In genomic region chr7:82729172-82730030, GRCh38 we compare ENCODE assay signal across 8 cellular contexts.
DNase-seq lines count a peak whose midpoint lies in the region; ATAC-seq and TF ChIP-seq lines count a peak whose summit lies in the region.

No MANE protein-coding gene starts in this region.

- no peak overlapping the region for H4K91ac ChIP-seq in IMR-90 (ENCODE audit: insufficient read depth, low read depth, low read length)

- POLR2A ChIA-PET in IMR-90 (lab: Charles Lee; ENCODE audit: unreplicated experiment): no interaction called here

- no peak overlapping the region for H3K14ac ChIP-seq in IMR-90 (replicated peaks; ENCODE audit: low read depth, low read length)

- no peak overlapping the region for H3K27ac Mint-ChIP-seq in Calu3 (ENCODE audit: unreplicated experiment)

- H3K4me3 ChIP-seq in IMR-90 (ENCODE audit: insufficient read depth, low read depth, low read length) (no peak overlapping the region), spleen (no peak overlapping the region)

- DNase-seq in Calu3: peak; percentile 35
- DNase-seq in IMR-90: peak; percentile 60
- peak; percentile 21 for DNase-seq in RPMI8226
- DNase-seq in fibroblast of gingiva (ENCODE audit: low read depth): peak; percentile 31
- DNase-seq in spleen: no peak
- DNase-seq in stimulated activated CD4-positive, alpha-beta T cell treated with anti-CD3 and anti-CD28 coated beads, Interleukin-2, amount 100 ng/mL, for 48 hours: no peak

- H4K20me1 ChIP-seq in IMR-90 (ENCODE audit: insufficient read depth, low read length): no peaks in the 10 kb centered on the region

- no peaks in the 10 kb centered on the region for H3K79me1 ChIP-seq in IMR-90 (ENCODE audit: low read depth in 1 of 2, low read length in 2 of 2)

- H2BK15ac ChIP-seq in IMR-90 (ENCODE audit: low read depth, low read length): no peak overlapping the region

- no peaks in the 10 kb centered on the region; the same call in 1 of the 2 replicates for H3K9me1 ChIP-seq in IMR-90 (ENCODE audit: insufficient read depth, low read length)

- H3K56ac ChIP-seq in IMR-90 (ENCODE audit: extremely low read depth, insufficient read depth, low read length): no peak overlapping the region; the same call in 1 of the 2 replicates

- H3K4me1 Mint-ChIP-seq in Calu3 (ENCODE audit: low read depth, unreplicated experiment): no peaks in the 10 kb centered on the region

- no CpG with 5 or more reads among the region's 8 CpGs for WGBS in IMR-90 (ENCODE audit: extremely low coverage in 2 of 2, insufficient read length in 1 of 2), 2 experiments
- 49 to 60% (median 54%) methylated on average over 8 of the region's 8 CpGs for WGBS in spleen, 5 donors

- no peak overlapping the region for H3K23ac ChIP-seq in IMR-90 (ENCODE audit: low read depth, low read length)

- dilution Hi-C loops in IMR-90 (cut with HindIII; ENCODE audit: low sequenced_read_pairs, unreplicated experiment): no loop called here

- ATAC-seq in IMR-90 (ENCODE audit: low read depth) (peak; percentile 76), HG03139 (IDR thresholded peaks at IDR 0.05; ENCODE audit: unreplicated experiment) (no peak), esophagus mucosa (no peak)

- no peaks in the 10 kb centered on the region for H3K9me3 Mint-ChIP-seq in Calu3 (ENCODE audit: low read depth, unreplicated experiment)

- intact Hi-C loops in Calu3 (cut with micrococcal nuclease; ENCODE audit: unreplicated experiment) (loop anchor here (1.0 to 5.0 kb wide), 4 partner anchors 122 to 1227 kb away; no protein-coding TSS in a partner anchor), IMR-90 (cut with micrococcal nuclease) (loop anchor here (1.0 to 10.0 kb wide), 7 partner anchors 245 to 1247 kb away; no protein-coding TSS in a partner anchor), spleen (cut with DNase I; ENCODE audit: low total_unique reads) (no loop called here)

- TF ChIP-seq POLR2A in IMR-90 (IDR thresholded peaks at IDR 0.05; ENCODE audit: low read depth, low read length) (no peak), spleen (IDR thresholded peaks at IDR 0.05) (no peak)

- in situ Hi-C loops in IMR-90 (cut with MboI; ENCODE audit: low sequenced_read_pairs): loop anchor here (5.0 to 10.0 kb wide), 4 partner anchors 125 to 1232 kb away; no protein-coding TSS in a partner anchor

- H2AK5ac ChIP-seq in IMR-90 (ENCODE audit: low read depth, low read length): no peak overlapping the region

- H3K9ac ChIP-seq in IMR-90 (ENCODE audit: low read depth, low read length): no peak overlapping the region

- no peak overlapping the region for H2AK9ac ChIP-seq in IMR-90 (replicated peaks; ENCODE audit: low read depth, low read length, poor library complexity)

- H3K27me3 ChIP-seq in IMR-90 (ENCODE audit: control insufficient read depth, insufficient read depth, low read length) (no peaks in the 10 kb centered on the region), spleen (replicated peaks in 1 of 7) (no peaks in the 10 kb centered on the region)

- H3K27me3 Mint-ChIP-seq in Calu3 (ENCODE audit: unreplicated experiment): no peaks in the 10 kb centered on the region

- H3K4ac ChIP-seq in IMR-90 (ENCODE audit: low read depth, low read length): no peak overlapping the region

- H3K4me1 ChIP-seq in IMR-90 (ENCODE audit: control insufficient read depth, insufficient read depth, low read length) (0 out of 2 replicates have a peak, but pooled peaks cover 2% of the 10 kb centered on the region), spleen (no peaks in the 10 kb centered on the region)

- H4K8ac ChIP-seq in IMR-90 (ENCODE audit: low read depth in 2 of 2, low read length in 2 of 2): no peak overlapping the region

- peak; percentile 33 for TF ChIP-seq CTCF in Calu3 (IDR thresholded peaks at IDR 0.05; ENCODE audit: unreplicated experiment)
- peak; percentile 86 for TF ChIP-seq CTCF in IMR-90 (conservative IDR thresholded peaks at IDR 0.05; ENCODE audit: low read depth, low read length)
- TF ChIP-seq CTCF in spleen (IDR thresholded peaks at IDR 0.05 in 8 of 11, conservative IDR thresholded peaks at IDR 0.05 in 3 of 11): peak in 6 of 11 experiments; percentile 18 to 46 (median 30)

- no peak overlapping the region for H3K4me2 ChIP-seq in IMR-90 (ENCODE audit: low read depth, low read length)

- BruUV-seq in Calu3 (replicated peaks; lab: Mats Ljungman, UMichigan) (no TSS peak), IMR-90 (replicated peaks; lab: Mats Ljungman, UMichigan) (no TSS peak)

- H4K5ac ChIP-seq in IMR-90 (ENCODE audit: low read depth, low read length): no peak overlapping the region

- CTCF ChIA-PET in Calu3 (lab: Charles Lee) (no interaction called here), IMR-90 (lab: Yijun Ruan, JAX) (interaction anchor here (0.6 kb wide), 2 partner anchors 80 to 1141 kb away, joined by 3 read pairs; no protein-coding TSS in a partner anchor)

- H2BK20ac ChIP-seq in IMR-90 (ENCODE audit: low read depth, low read length): no peak overlapping the region

- H3K36me3 Mint-ChIP-seq in Calu3 (ENCODE audit: insufficient read depth, unreplicated experiment): no peaks in the 10 kb centered on the region

- no peaks in the 10 kb centered on the region for H3K9me3 ChIP-seq in IMR-90 (ENCODE audit: control insufficient read depth, insufficient read depth, low read length)
- no peaks in the 10 kb centered on the region for H3K9me3 ChIP-seq in spleen

- H3K18ac ChIP-seq in IMR-90 (ENCODE audit: low read depth, low read length): no peak overlapping the region

- no peak overlapping the region for H2BK5ac ChIP-seq in IMR-90 (ENCODE audit: low read depth, low read length, poor library complexity, severe bottlenecking)

- H2AFZ ChIP-seq in IMR-90 (replicated peaks; ENCODE audit: low read length, poor library complexity): no peak overlapping the region

- no peak overlapping the region for H2BK120ac ChIP-seq in IMR-90 (ENCODE audit: low read depth, low read length)

- no peaks in the 10 kb centered on the region for H3K36me3 ChIP-seq in IMR-90 (ENCODE audit: control insufficient read depth, insufficient read depth, low read length)
- H3K36me3 ChIP-seq in spleen: no peaks in the 10 kb centered on the region

- no peak overlapping the region for H3K4me3 Mint-ChIP-seq in Calu3 (ENCODE audit: low read depth, unreplicated experiment)

- peak; percentile 83 for TF ChIP-seq RAD21 in IMR-90 (IDR thresholded peaks at IDR 0.05; ENCODE audit: low read length)

- H3K27ac ChIP-seq in IMR-90 (ENCODE audit: insufficient read depth, low read length) (no peak overlapping the region), spleen (no peak overlapping the region)

TF ChIP-seq in IMR-90, 13 proteins besides CTCF, POLR2A, EP300 and RAD21:
- peak; percentile 69 for TF ChIP-seq SMC3 (IDR thresholded peaks at IDR 0.05; ENCODE audit: low read depth, low read length)
- TF ChIP-seq, protein P1, sequence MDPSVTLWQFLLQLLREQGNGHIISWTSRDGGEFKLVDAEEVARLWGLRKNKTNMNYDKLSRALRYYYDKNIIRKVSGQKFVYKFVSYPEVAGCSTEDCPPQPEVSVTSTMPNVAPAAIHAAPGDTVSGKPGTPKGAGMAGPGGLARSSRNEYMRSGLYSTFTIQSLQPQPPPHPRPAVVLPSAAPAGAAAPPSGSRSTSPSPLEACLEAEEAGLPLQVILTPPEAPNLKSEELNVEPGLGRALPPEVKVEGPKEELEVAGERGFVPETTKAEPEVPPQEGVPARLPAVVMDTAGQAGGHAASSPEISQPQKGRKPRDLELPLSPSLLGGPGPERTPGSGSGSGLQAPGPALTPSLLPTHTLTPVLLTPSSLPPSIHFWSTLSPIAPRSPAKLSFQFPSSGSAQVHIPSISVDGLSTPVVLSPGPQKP (IDR thresholded peaks at IDR 0.05; ENCODE audit: borderline replicate concordance, low read depth, low read length): no peak

Comparison
In these comparisons a context has a peak if more than half of its experiments do, and no peak if none do; other contexts are left out.
1. DNase-seq: peak in Calu3 (single experiment), IMR-90 (single experiment), RPMI8226 (single experiment) and fibroblast of gingiva (single experiment); none in spleen (single experiment) and stimulated activated CD4-positive, alpha-beta T cell treated with anti-CD3 and anti-CD28 coated beads, Interleukin-2, amount 100 ng/mL, for 48 hours (0 of 2).
2. CTCF ChIP-seq: peak in every context shown above with its lines; median percentile 86 in IMR-90; 33 in Calu3; 30 in spleen.